ENCODE assay signal across 8 cellular contexts in genomic region chr14:24399981-24400718, GRCh38. TPM values are rescaled to one million over a fixed set of nuclear protein-coding genes. Genes with fewer than 3 reads are reported as not detected.
DNase-seq lines count a peak whose midpoint lies in the region; ATAC-seq, FAIRE-seq and TF ChIP-seq lines count a peak whose summit lies in the region.
"Had no signal": no experiment of that assay in that cellular context is flagged by ENCODE, and none has a peak within 500 bp of the region (broad histone marks: within the 10 kb centered on the region; RNA-seq: fewer than 3 reads in every experiment).

No MANE protein-coding gene starts in this region.

- intact Hi-C loops in activated CD8-positive, alpha-beta T cell treated with anti-CD3 and anti-CD28 coated beads for 36 hours (cut with micrococcal nuclease): no loop called here

- no peak overlapping the region for H3K27ac Mint-ChIP-seq in astrocyte (ENCODE audit: unreplicated experiment)
- no peak overlapping the region for H3K27ac Mint-ChIP-seq in activated CD8-positive, alpha-beta T cell treated with anti-CD3 and anti-CD28 coated beads for 36 hours

- H3K79me2 ChIP-seq in astrocyte (ENCODE audit: insufficient read depth, low read length): no peaks in the 10 kb centered on the region

- peaks cover 4% of the 10 kb centered on the region for H3K4me1 ChIP-seq in astrocyte (ENCODE audit: insufficient read depth, low read length)
- peaks cover 54% of the 10 kb centered on the region for H3K4me1 ChIP-seq in muscle layer of colon (ENCODE audit: insufficient read depth, low read length)

- H3K9me3 ChIP-seq in astrocyte (ENCODE audit: insufficient read depth, low read depth, low read length): no peaks in the 10 kb centered on the region
- no peaks in the 10 kb centered on the region for H3K9me3 ChIP-seq in muscle layer of colon (ENCODE audit: low read length)

- peak overlapping the region; percentile 64 for H2AFZ ChIP-seq in astrocyte (ENCODE audit: low read depth, low read length)

- peaks cover 2% of the 10 kb centered on the region for H3K27me3 Mint-ChIP-seq in astrocyte (ENCODE audit: low read depth, unreplicated experiment)
- H3K27me3 Mint-ChIP-seq in activated CD8-positive, alpha-beta T cell treated with anti-CD3 and anti-CD28 coated beads for 36 hours: peaks cover 10% of the 10 kb centered on the region

- POLR2A ChIA-PET in BJ (lab: Charles Lee): no interaction called here
- POLR2A ChIA-PET in activated CD8-positive, alpha-beta T cell treated with anti-CD3 and anti-CD28 coated beads for 36 hours (lab: Charles Lee): interaction anchor here (1.3 kb wide), 1 partner anchor 14 kb away, joined by 4 read pairs; no protein-coding TSS in a partner anchor

- DNase-seq in BJ (ENCODE audit: low read depth) (no peak), astrocyte (ENCODE audit: low read depth) (no peak)
- no peak for DNase-seq in stimulated activated CD8-positive, alpha-beta memory T cell treated with anti-CD3 and anti-CD28 coated beads, Interleukin-4, amount 100 ng/mL, for 48 hours
- no peak for DNase-seq in activated CD8-positive, alpha-beta T cell treated with anti-CD3 and anti-CD28 coated beads for 36 hours
- DNase-seq: DND-41, Karpas-422 had no signal

- H3K9me3 Mint-ChIP-seq in astrocyte (ENCODE audit: unreplicated experiment): no peaks in the 10 kb centered on the region
- no peaks in the 10 kb centered on the region for H3K9me3 Mint-ChIP-seq in activated CD8-positive, alpha-beta T cell treated with anti-CD3 and anti-CD28 coated beads for 36 hours

- H3K36me3 ChIP-seq in BJ (ENCODE audit: control insufficient read depth, insufficient read depth, low read length) (peaks cover 2% of the 10 kb centered on the region; the same call in 1 of the 2 replicates), astrocyte (ENCODE audit: insufficient read depth, low read length) (no peaks in the 10 kb centered on the region), muscle layer of colon (ENCODE audit: insufficient read depth, low read length) (no peaks in the 10 kb centered on the region)

- FAIRE-seq in astrocyte (lab: Jason Lieb, UNC): no peak

- no peak overlapping the region for H3K27ac ChIP-seq in astrocyte (ENCODE audit: low read depth, low read length)
- H3K27ac ChIP-seq in muscle layer of colon (ENCODE audit: low read depth, low read length): peak overlapping the region; percentile 59

- H3K27me3 ChIP-seq in BJ (ENCODE audit: control insufficient read depth, insufficient read depth, low read length) (no peaks in the 10 kb centered on the region; the same call in 1 of the 2 replicates), astrocyte (ENCODE audit: insufficient read depth, low read length) (peaks cover 3% of the 10 kb centered on the region), muscle layer of colon (ENCODE audit: control insufficient read depth in 1 of 2, insufficient read depth in 2 of 2, low read length in 2 of 2) (no peaks in the 10 kb centered on the region)

- no peaks in the 10 kb centered on the region for H4K20me1 ChIP-seq in astrocyte (ENCODE audit: insufficient read depth, low read length)

- H3K4me1 Mint-ChIP-seq in astrocyte (ENCODE audit: low read depth, unreplicated experiment): peaks cover 46% of the 10 kb centered on the region
- H3K4me1 Mint-ChIP-seq in activated CD8-positive, alpha-beta T cell treated with anti-CD3 and anti-CD28 coated beads for 36 hours (ENCODE audit: low read depth): peaks cover 3% of the 10 kb centered on the region

- peak overlapping the region; percentile 91 for H3K4me2 ChIP-seq in astrocyte (ENCODE audit: low read length)

- TF ChIP-seq CTCF in BJ (IDR thresholded peaks at IDR 0.05; ENCODE audit: insufficient read depth, low read depth, low read length): no peak
- TF ChIP-seq CTCF in astrocyte (IDR thresholded peaks at IDR 0.05; ENCODE audit: insufficient read depth, low read depth, low read length): no peak
- no peak for TF ChIP-seq CTCF in activated CD8-positive, alpha-beta T cell treated with anti-CD3 and anti-CD28 coated beads for 36 hours (IDR thresholded peaks at IDR 0.05)

- peaks cover 3% of the 10 kb centered on the region for H3K36me3 Mint-ChIP-seq in astrocyte (ENCODE audit: low read depth, unreplicated experiment)
- H3K36me3 Mint-ChIP-seq in activated CD8-positive, alpha-beta T cell treated with anti-CD3 and anti-CD28 coated beads for 36 hours (ENCODE audit: low read depth): no peaks in the 10 kb centered on the region

- H3K9ac ChIP-seq in astrocyte (ENCODE audit: low read length) (peak overlapping the region; percentile 54), muscle layer of colon (ENCODE audit: low read length) (peak overlapping the region; percentile 44)

- CTCF ChIA-PET in BJ (lab: Yijun Ruan, JAX): interaction anchor here (0.9 to 2.6 kb wide), 4 partner anchors 12 to 67 kb away, joined by 3 to 15 read pairs (median 7); no protein-coding TSS in a partner anchor
- CTCF ChIA-PET in activated CD8-positive, alpha-beta T cell treated with anti-CD3 and anti-CD28 coated beads for 36 hours (lab: Charles Lee): interaction anchor here (0.8 to 3.9 kb wide), 4 partner anchors 9 to 67 kb away, joined by 3 to 15 read pairs (median 6); no protein-coding TSS in a partner anchor

- no peak for ATAC-seq in activated CD8-positive, alpha-beta T cell treated with anti-CD3 and anti-CD28 coated beads for 36 hours
- no peak for ATAC-seq in HG02642 (IDR thresholded peaks at IDR 0.05; ENCODE audit: poor library complexity, unreplicated experiment)

- H3K4me3 ChIP-seq in BJ (ENCODE audit: low read depth, low read length): peak overlapping the region; percentile 53
- H3K4me3 ChIP-seq in astrocyte (ENCODE audit: insufficient read depth, low read depth, low read length): peak overlapping the region; percentile 59
- peak overlapping the region; percentile 70 to 77 for H3K4me3 ChIP-seq in muscle layer of colon (ENCODE audit: low read depth in 1 of 2, low read length in 2 of 2)

- peak overlapping the region; percentile 90 for H3K4me3 Mint-ChIP-seq in astrocyte (ENCODE audit: unreplicated experiment)
- no peak overlapping the region for H3K4me3 Mint-ChIP-seq in activated CD8-positive, alpha-beta T cell treated with anti-CD3 and anti-CD28 coated beads for 36 hours

RNA-seq across cellular contexts. Expression of gene NYNRIN, which starts 1.3 kb away (rescaled TPM):
- polyA plus RNA-seq in BJ (2011; rRNA removed): 7.2 and 10.1 TPM in 2 replicates
- polyA minus RNA-seq in BJ (2011; rRNA and poly(A)+ RNA removed): 9.0 and 12.6 TPM in 2 replicates
- 25.4 and 32.0 TPM in 2 replicates for total RNA-seq in astrocyte
- total RNA-seq in activated CD8-positive, alpha-beta T cell treated with anti-CD3 and anti-CD28 coated beads for 36 hours: under 1 TPM; 0.05 to 0.27 TPM

RNA-seq across cellular contexts. Expression of gene CBLN3, which starts 29.3 kb away (rescaled TPM):
- 6.7 and 8.6 TPM in 2 replicates for polyA plus RNA-seq in BJ (2011; rRNA removed)
- 3.7 and 4.6 TPM in 2 replicates for polyA minus RNA-seq in BJ (2011; rRNA and poly(A)+ RNA removed)
- total RNA-seq in astrocyte: 3.9 and 5.4 TPM in 2 replicates
- 1 to 10 TPM; 2.9 TPM for total RNA-seq in activated CD8-positive, alpha-beta T cell treated with anti-CD3 and anti-CD28 coated beads for 36 hours

RNA-seq across cellular contexts. Expression of gene KHNYN, which starts 29.6 kb away (rescaled TPM):
- polyA plus RNA-seq in BJ (2011; rRNA removed): 18.9 and 19.7 TPM in 2 replicates
- polyA minus RNA-seq in BJ (2011; rRNA and poly(A)+ RNA removed): 25.7 and 30.2 TPM in 2 replicates
- total RNA-seq in astrocyte: 45.5 and 50.5 TPM in 2 replicates
- 10 to 100 TPM; 47.5 to 51.7 TPM for total RNA-seq in activated CD8-positive, alpha-beta T cell treated with anti-CD3 and anti-CD28 coated beads for 36 hours

RNA-seq across cellular contexts. Expression of gene NFATC4, which starts 32.2 kb away (rescaled TPM):
- 95.8 and 151 TPM in 2 replicates for polyA plus RNA-seq in BJ (2011; rRNA removed)
- polyA minus RNA-seq in BJ (2011; rRNA and poly(A)+ RNA removed): 112 and 143 TPM in 2 replicates
- 61.9 and 73.9 TPM in 2 replicates for total RNA-seq in astrocyte
- 1 to 10 TPM; 1.3 to 2.0 TPM for total RNA-seq in activated CD8-positive, alpha-beta T cell treated with anti-CD3 and anti-CD28 coated beads for 36 hours

RNA-seq across cellular contexts. Expression of gene SDR39U1, which starts 42.4 kb away (rescaled TPM):
- 28.9 and 43.4 TPM in 2 replicates for polyA plus RNA-seq in BJ (2011; rRNA removed)
- polyA minus RNA-seq in BJ (2011; rRNA and poly(A)+ RNA removed): 8.7 and 11.7 TPM in 2 replicates
- total RNA-seq in astrocyte: 27.6 and 28.1 TPM in 2 replicates
- 10 to 100 TPM; 43.6 to 55.5 TPM for total RNA-seq in activated CD8-positive, alpha-beta T cell treated with anti-CD3 and anti-CD28 coated beads for 36 hours

Comparison
In these comparisons a context has a peak if more than half of its experiments do, and no peak if none do; other contexts are left out.
1. RNA of gene NYNRIN, which starts 1.3 kb away (total RNA-seq): 25.4 to 32.0 TPM in astrocyte; 0.05 to 0.27 TPM in activated CD8-positive, alpha-beta T cell treated with anti-CD3 and anti-CD28 coated beads for 36 hours; every median in the first group is over 10 times any median in the second.
2. Peak in every context shown above with its lines, with median percentiles within 50 percentile points of each other: H3K4me3 ChIP-seq.